Comparison of ENCODE assay signal across 1 cellular context in the genomic region with DNA sequence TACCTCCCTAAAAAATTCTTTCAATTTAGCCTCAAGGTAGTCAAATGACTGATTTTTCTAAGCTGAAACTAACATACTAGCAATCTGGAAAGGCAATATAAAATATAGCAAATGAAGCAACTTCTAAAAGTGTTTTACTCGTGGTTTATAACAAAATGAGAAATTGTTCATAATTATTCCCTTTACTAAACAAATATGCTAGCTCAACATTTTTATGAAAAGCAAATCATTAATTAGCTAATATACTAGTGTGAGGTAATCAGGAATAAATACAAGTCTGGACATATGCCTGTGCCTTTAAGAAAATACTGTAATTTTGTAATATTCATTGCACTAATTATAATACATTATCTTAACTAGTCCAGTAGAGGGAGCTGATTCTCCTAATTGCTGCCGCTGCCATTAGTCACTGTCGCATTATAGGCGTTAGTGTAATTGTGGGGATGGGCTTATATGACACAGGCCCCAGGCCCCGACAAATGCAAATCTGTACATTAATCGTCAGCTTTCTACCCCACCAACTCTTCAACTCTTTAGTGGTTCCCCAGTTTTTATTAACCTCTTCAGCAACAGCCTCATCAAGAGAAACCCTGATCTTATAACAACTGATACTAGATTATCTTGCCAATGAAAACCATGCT.
TF ChIP-seq lines count a peak whose summit lies in the region.

No MANE protein-coding gene starts in this region.

TF ChIP-seq in HCT116, 20 proteins besides CTCF, POLR2A, EP300 and RAD21 (continued from another document):
- no peak for TF ChIP-seq ZNF274 (IDR thresholded peaks at IDR 0.05; ENCODE audit: low read depth, low read length)
- no peak for TF ChIP-seq EGR1 (IDR thresholded peaks at IDR 0.05; ENCODE audit: low read depth)
- TF ChIP-seq, protein P1, sequence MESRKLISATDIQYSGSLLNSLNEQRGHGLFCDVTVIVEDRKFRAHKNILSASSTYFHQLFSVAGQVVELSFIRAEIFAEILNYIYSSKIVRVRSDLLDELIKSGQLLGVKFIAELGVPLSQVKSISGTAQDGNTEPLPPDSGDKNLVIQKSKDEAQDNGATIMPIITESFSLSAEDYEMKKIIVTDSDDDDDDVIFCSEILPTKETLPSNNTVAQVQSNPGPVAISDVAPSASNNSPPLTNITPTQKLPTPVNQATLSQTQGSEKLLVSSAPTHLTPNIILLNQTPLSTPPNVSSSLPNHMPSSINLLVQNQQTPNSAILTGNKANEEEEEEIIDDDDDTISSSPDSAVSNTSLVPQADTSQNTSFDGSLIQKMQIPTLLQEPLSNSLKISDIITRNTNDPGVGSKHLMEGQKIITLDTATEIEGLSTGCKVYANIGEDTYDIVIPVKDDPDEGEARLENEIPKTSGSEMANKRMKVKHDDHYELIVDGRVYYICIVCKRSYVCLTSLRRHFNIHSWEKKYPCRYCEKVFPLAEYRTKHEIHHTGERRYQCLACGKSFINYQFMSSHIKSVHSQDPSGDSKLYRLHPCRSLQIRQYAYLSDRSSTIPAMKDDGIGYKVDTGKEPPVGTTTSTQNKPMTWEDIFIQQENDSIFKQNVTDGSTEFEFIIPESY (IDR thresholded peaks at IDR 0.05; ENCODE audit: extremely low read depth, insufficient replicate concordance, low read length), result no peak
- TF ChIP-seq ELF1 (IDR thresholded peaks at IDR 0.05; ENCODE audit: borderline replicate concordance, low read depth), result no peak
- TF ChIP-seq, protein P2, sequence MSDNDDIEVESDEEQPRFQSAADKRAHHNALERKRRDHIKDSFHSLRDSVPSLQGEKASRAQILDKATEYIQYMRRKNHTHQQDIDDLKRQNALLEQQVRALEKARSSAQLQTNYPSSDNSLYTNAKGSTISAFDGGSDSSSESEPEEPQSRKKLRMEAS (IDR thresholded peaks at IDR 0.05), result no peak
